In genomic region chr5:96007051-96007450, GRCh38 we compare ENCODE assay signal across 18 cellular contexts. TPM values are rescaled to one million over a fixed set of nuclear protein-coding genes. Genes with fewer than 3 reads are reported as not detected.
DNase-seq lines count a peak whose midpoint lies in the region; ATAC-seq and TF ChIP-seq lines count a peak whose summit lies in the region.
"Had no signal": no experiment of that assay in that cellular context is flagged by ENCODE, and none has a peak within 500 bp of the region (broad histone marks: within the 10 kb centered on the region; RNA-seq: fewer than 3 reads in every experiment).

No MANE protein-coding gene starts in this region.

- ATAC-seq in body of pancreas (peak; percentile 71), Right ventricle myocardium inferior (no peak)
- ATAC-seq: GM12878, GM23338, HCT116 had no signal

- WGBS in body of pancreas, 2 donors = 41% methylated on average over 1 of the region's 1 CpG
- WGBS in esophagus squamous epithelium, 2 donors = 67 to 85% methylated on average over 1 of the region's 1 CpG

- peaks cover 6% of the 10 kb centered on the region for H3K4me1 ChIP-seq in body of pancreas
- peaks cover 0 to 15% (median 0%) of the 10 kb centered on the region in 3 donors for H3K4me1 ChIP-seq in esophagus squamous epithelium
- H3K4me1 ChIP-seq: BLaER1 had no signal

- intact Hi-C loops in body of pancreas (cut with DNase I) = no loop called here
- intact Hi-C loops in esophagus squamous epithelium (cut with DNase I) = no loop called here
- intact Hi-C loops in Right ventricle myocardium inferior (cut with DNase I) = no loop called here

- H3K27ac ChIP-seq in C4-2B (peak overlapping the region; percentile 54; the same call in 1 of the 2 replicates), body of pancreas (peak overlapping the region in 1 of 4 donors; percentile 5), esophagus squamous epithelium (peak overlapping the region in 3 of 4 donors; percentile 13 to 56 (median 49))
- H3K27ac ChIP-seq: 22Rv1, BLaER1 had no signal

- no peak for DNase-seq in body of pancreas
- DNase-seq in esophagus squamous epithelium (lab: John Stamatoyannopoulos, UW) = no peak
- no peak for DNase-seq in NCI-H2196 (lab: John Stamatoyannopoulos, UW; ENCODE audit: unreplicated experiment)
- no peak for DNase-seq in OCI-M2 (lab: John Stamatoyannopoulos, UW; ENCODE audit: unreplicated experiment)
- no peak for DNase-seq in Right ventricle myocardium inferior (ENCODE audit: missing footprints)
- DNase-seq: CD4-positive, alpha-beta T cell; CD8-positive, alpha-beta memory T cell; DMS 273 treated with DMSO at 0.1 percent for 48 hours; DMS79; EL; GDM1; H9 had no signal

- no peak for TF ChIP-seq POLR2A in body of pancreas (IDR thresholded peaks at IDR 0.05)
- TF ChIP-seq POLR2A in esophagus squamous epithelium (IDR thresholded peaks at IDR 0.05) = no peak

- H3K36me3 ChIP-seq in body of pancreas (replicated peaks in 1 of 2; ENCODE audit: insufficient read depth in 1 of 2, low read depth in 2 of 2) (no peaks in the 10 kb centered on the region), esophagus squamous epithelium (no peaks in the 10 kb centered on the region)
- H3K36me3 ChIP-seq: BLaER1 had no signal

- TF ChIP-seq CTCF in C4-2B (conservative IDR thresholded peaks at IDR 0.05) (no peak), body of pancreas (IDR thresholded peaks at IDR 0.05) (no peak), esophagus squamous epithelium (IDR thresholded peaks at IDR 0.05) (no peak)

- H3K9me3 ChIP-seq in body of pancreas = no peaks in the 10 kb centered on the region
- H3K9me3 ChIP-seq in esophagus squamous epithelium = no peaks in the 10 kb centered on the region
- H3K9me3 ChIP-seq: BLaER1 had no signal

- H3K4me3 ChIP-seq in body of pancreas (no peak overlapping the region), esophagus squamous epithelium (no peak overlapping the region)
- H3K4me3 ChIP-seq: BLaER1, GM12878, GM23338 had no signal

- no peaks in the 10 kb centered on the region for H3K27me3 ChIP-seq in body of pancreas
- H3K27me3 ChIP-seq in esophagus squamous epithelium = no peaks in the 10 kb centered on the region
- H3K27me3 ChIP-seq: BLaER1 had no signal

RNA-seq across cellular contexts. Expression of gene ELL2, which starts 45.4 kb away (rescaled TPM):
- total RNA-seq in body of pancreas (100 to 1,000 TPM; 100 to 104 TPM), esophagus squamous epithelium (100 to 1,000 TPM in 3 of 4 donors, 10 to 100 TPM in 1; 74.9 to 124 (median 121) TPM), Right ventricle myocardium inferior (26.7 TPM)
